Comparison of ENCODE assay signal across 27 cellular contexts in genomic region chr6:86685230-86685797, GRCh38.
"Had no signal": no experiment of that assay in that cellular context is flagged by ENCODE, and none has a peak within 500 bp of the region (broad histone marks: within the 10 kb centered on the region; RNA-seq: fewer than 3 reads in every experiment).

No MANE protein-coding gene starts in this region.

- H3K4me1 ChIP-seq: SJCRH30 had no signal

- H3K27me3 ChIP-seq: brain microvascular endothelial cell, cardiac muscle cell, SJCRH30 had no signal

- H3K27ac ChIP-seq: brain microvascular endothelial cell, cardiac muscle cell, SJCRH30 had no signal

- DNase-seq: activated CD4-positive, alpha-beta memory T cell treated with anti-CD3 and anti-CD28 coated beads for 36 hours; activated CD4-positive, alpha-beta T cell treated with anti-CD3 and anti-CD28 coated beads for 36 hours; activated CD4-positive, alpha-beta T cell treated with anti-CD3 and anti-CD28 coated beads, Interleukin-2, amount 10 ng/mL, durations not matched to agents 7 days and 5 days; activated CD8-positive, alpha-beta memory T cell treated with anti-CD3 and anti-CD28 coated beads, Interleukin-2, amount 50 U/mL, for 4 hours; activated naive CD4-positive, alpha-beta T cell treated with anti-CD3 and anti-CD28 coated beads, Interleukin-2, amount 10 ng/mL, durations not matched to agents 7 days and 5 days; activated naive CD8-positive, alpha-beta T cell treated with anti-CD3 and anti-CD28 coated beads, Interleukin-2, amount 50 U/mL, for 24 hours; activated T-cell treated with anti-CD3 and anti-CD28 coated beads for 4 hours; activated T-cell treated with anti-CD3 and anti-CD28 coated beads, Interleukin-2, amount 50 U/mL, for 4 hours; amniotic stem cell; aorta; brain microvascular endothelial cell; NCI-H1105 treated with DMSO at 0.1 percent for 48 hours; NCI-H1436; NCI-H1694; NCI-H1930; NCI-H2081 treated with DMSO at 0.1 percent for 48 hours; NCI-H345; NCI-H524 treated with DMSO at 0.1 percent for 48 hours; Right ventricle myocardium superior; SJCRH30; SW 1271; T-helper 1 cell; T-helper 2 cell; T-helper 9 cell had no signal

- H3K4me3 ChIP-seq: cardiac muscle cell, SJCRH30 had no signal

- H3K36me3 ChIP-seq: brain microvascular endothelial cell, cardiac muscle cell, SJCRH30 had no signal

- H3K9me3 ChIP-seq: SJCRH30 had no signal

- ATAC-seq: activated CD4-positive, alpha-beta T cell treated with anti-CD3 and anti-CD28 coated beads for 36 hours; activated CD4-positive, CD25-positive, alpha-beta regulatory T cell treated with anti-CD3 and anti-CD28 coated beads, Interleukin-2, amount 50 U/mL, for 24 hours; activated naive CD8-positive, alpha-beta T cell treated with anti-CD3 and anti-CD28 coated beads, Interleukin-2, amount 50 U/mL, for 24 hours; activated T-cell treated with anti-CD3 and anti-CD28 coated beads, Interleukin-2, amount 50 U/mL, for 4 hours; WTC11 had no signal
